ENCODE assay signal across 8 cellular contexts in genomic region chr12:12837025-12837872, GRCh38. TPM values are rescaled to one million over a fixed set of nuclear protein-coding genes. Genes with fewer than 3 reads are reported as not detected.
A peak's percentile ranks its signal among the peaks of the same experiment; 100 is the strongest.
DNase-seq lines count a peak whose midpoint lies in the region; ATAC-seq, FAIRE-seq and TF ChIP-seq lines count a peak whose summit lies in the region.

No MANE protein-coding gene starts in this region.

- no peak overlapping the region for H3K4me3 ChIP-seq in bronchial epithelial cell (ENCODE audit: low read depth, low read length)

- ATAC-seq in GM19324 (IDR thresholded peaks at IDR 0.05; ENCODE audit: low FRiP score, unreplicated experiment) (peak; percentile 63), HG03457 (IDR thresholded peaks at IDR 0.05; ENCODE audit: unreplicated experiment) (no peak)

- FAIRE-seq in bronchial epithelial cell (lab: Jason Lieb, UNC), result no peak

- no peaks in the 10 kb centered on the region for H3K36me3 ChIP-seq in bronchial epithelial cell (ENCODE audit: control insufficient read depth, insufficient read depth, low read length)

- peak; percentile 18 to 23 for DNase-seq in AML-193 (lab: John Stamatoyannopoulos, UW)
- peak; percentile 46 for DNase-seq in NCI-H1048 (lab: John Stamatoyannopoulos, UW)
- peak; percentile 16 for DNase-seq in UCSD-AML1 (lab: John Stamatoyannopoulos, UW; ENCODE audit: unreplicated experiment)
- DNase-seq in bronchial epithelial cell (ENCODE audit: low read depth), result peak; percentile 96
- peak; percentile 81 for DNase-seq in left kidney (ENCODE audit: low read depth, low spot score)
- peak; percentile 12 to 54 (median 24) for DNase-seq in stimulated activated CD4-positive, alpha-beta T cell treated with anti-CD3 and anti-CD28 coated beads, TNF-alpha, amount 100 ng/mL, for 24 hours (ENCODE audit: low read depth in 3 of 3)

- TF ChIP-seq CTCF in bronchial epithelial cell (IDR thresholded peaks at IDR 0.05; ENCODE audit: insufficient read depth, low read length, severe bottlenecking), result peak; percentile 49

- H3K27me3 ChIP-seq in bronchial epithelial cell (ENCODE audit: control insufficient read depth, insufficient read depth, low read length), result no peaks in the 10 kb centered on the region

RNA-seq across cellular contexts. Expression of gene DDX47, which starts 24.1 kb away (rescaled TPM):
- 42.2 and 56.9 TPM in 2 replicates for total RNA-seq in bronchial epithelial cell

RNA-seq across cellular contexts. Expression of gene APOLD1, which starts 51.8 kb away (rescaled TPM):
- 1.4 and 2.6 TPM in 2 replicates for total RNA-seq in bronchial epithelial cell

RNA-seq across cellular contexts. Expression of gene GPRC5A, which starts 54.1 kb away (rescaled TPM):
- total RNA-seq in bronchial epithelial cell, result 16.1 and 19.3 TPM in 2 replicates

Comparison
In these comparisons a context has a peak if more than half of its experiments do, and no peak if none do; other contexts are left out.
1. DNase-seq: peak in every context shown above with its lines; median percentile 96 in bronchial epithelial cell; 81 in left kidney; 46 in NCI-H1048; 24 in stimulated activated CD4-positive, alpha-beta T cell treated with anti-CD3 and anti-CD28 coated beads, TNF-alpha, amount 100 ng/mL, for 24 hours; 20 in AML-193; 16 in UCSD-AML1.